ENCODE assay signal across 1 cellular context in genomic region chr1:156248323-156248683, GRCh38.
TF ChIP-seq lines count a peak whose summit lies in the region.

No MANE protein-coding gene starts in this region.

TF ChIP-seq in WTC11, 78 proteins besides CTCF, POLR2A, EP300 and RAD21:
- TF ChIP-seq PREB (CRISPR knock-in tag; IDR thresholded peaks at IDR 0.05; ENCODE audit: borderline replicate concordance) = no peak
- no peak for TF ChIP-seq ARID4B (CRISPR knock-in tag; IDR thresholded peaks at IDR 0.05; ENCODE audit: borderline replicate concordance)
- TF ChIP-seq SMAD3 (CRISPR knock-in tag; IDR thresholded peaks at IDR 0.05; ENCODE audit: borderline replicate concordance) = no peak
- TF ChIP-seq ZBTB21 (CRISPR knock-in tag; IDR thresholded peaks at IDR 0.05; ENCODE audit: borderline replicate concordance) = no peak
